Comparison of ENCODE assay signal across 9 cellular contexts in genomic region chr17:2259769-2260536, GRCh38. TPM values are rescaled to one million over a fixed set of nuclear protein-coding genes. Genes with fewer than 3 reads are reported as not detected.
DNase-seq lines count a peak whose midpoint lies in the region; ATAC-seq, FAIRE-seq and TF ChIP-seq lines count a peak whose summit lies in the region.
"Had no signal": no experiment of that assay in that cellular context is flagged by ENCODE, and none has a peak within 500 bp of the region (broad histone marks: within the 10 kb centered on the region; RNA-seq: fewer than 3 reads in every experiment).

No MANE protein-coding gene starts in this region.

- no peak overlapping the region for H3K9ac ChIP-seq in HepG2 (ENCODE audit: insufficient read depth, low read depth, low read length)

- peaks cover 12 to 69% (median 43%) of the 10 kb centered on the region in 6 donors for H3K4me1 ChIP-seq in spleen
- H3K4me1 ChIP-seq in HepG2 (ENCODE audit: insufficient read depth, low read length), result no peaks in the 10 kb centered on the region

- BruUV-seq in HepG2 (replicated peaks; lab: Mats Ljungman, UMichigan), result no TSS peak

- H3K36me3 ChIP-seq in spleen (peaks cover 0 to 56% (median 0%) of the 10 kb centered on the region in 6 donors), HepG2 (replicated peaks in 1 of 2; ENCODE audit: control insufficient read depth in 1 of 2, insufficient read depth in 2 of 2, low read length in 2 of 2) (peaks cover 3 to 15% of the 10 kb centered on the region in 2 experiments; a peak in 2 of 5 replicates)

- no peak for FAIRE-seq in HepG2 (lab: Jason Lieb, UNC)
- FAIRE-seq: A549 had no signal

- no peaks in the 10 kb centered on the region for H3K79me2 ChIP-seq in HepG2 (ENCODE audit: insufficient read depth, low read length)

- H3K27ac ChIP-seq in spleen (peak overlapping the region; percentile 15 to 81 (median 60)), HepG2 (ENCODE audit: extremely low read length, insufficient read depth, low read length) (no peak overlapping the region)
- H3K27ac ChIP-seq: A549 had no signal

- H3K4me2 ChIP-seq in HepG2 (ENCODE audit: low read depth, low read length), result no peak overlapping the region
- H3K4me2 ChIP-seq: A549 had no signal

- 42 to 56% (median 46%) methylated on average over 8 of the region's 8 CpGs for WGBS in spleen, 5 donors
- WGBS in HepG2 (ENCODE audit: low lambda C conversion rate), result 97% methylated on average over 8 of the region's 8 CpGs

- no peaks in the 10 kb centered on the region for H4K20me1 ChIP-seq in HepG2 (ENCODE audit: insufficient read depth, low read length)

- CTCF ChIA-PET in HepG2 (lab: Yijun Ruan, JAX; ENCODE audit: low intra/inter-chr PET ratio, low total read pairs), result no interaction called here

- no peak for TF ChIP-seq RAD21 in HepG2 (CRISPR knock-in tag; IDR thresholded peaks at IDR 0.05)

- no peaks in the 10 kb centered on the region for H3K27me3 ChIP-seq in spleen (replicated peaks in 1 of 7)
- no peaks in the 10 kb centered on the region for H3K27me3 ChIP-seq in HepG2 (ENCODE audit: control insufficient read depth in 1 of 2, insufficient read depth in 2 of 2, low read length in 2 of 2)

- TF ChIP-seq EP300 in HepG2 (IDR thresholded peaks at IDR 0.05; ENCODE audit: low read depth in 2 of 2, low read length in 2 of 2) (no peak), HepG2 (CRISPR knock-in tag; IDR thresholded peaks at IDR 0.05; ENCODE audit: borderline replicate concordance) (no peak)

- TF ChIP-seq POLR2A in NB4 (IDR thresholded peaks at IDR 0.05; ENCODE audit: extremely low read depth, insufficient read length) (no peak), spleen (IDR thresholded peaks at IDR 0.05) (no peak), HepG2 (IDR thresholded peaks at IDR 0.05; ENCODE audit: insufficient read depth in 1 of 2, low read depth in 2 of 2, low read length in 2 of 2) (no peak), erythroblast (IDR thresholded peaks at IDR 0.05; ENCODE audit: low read length) (no peak)

- ATAC-seq in HepG2, result no peak
- ATAC-seq: A549 had no signal

- in situ Hi-C loops in HepG2 (cut with HindIII; ENCODE audit: extremely low pct_ligation_motif_present, low pct_unique_long_range_greater_than_20kb), result no loop called here

- H2AFZ ChIP-seq in HepG2 (ENCODE audit: low read length), result no peak overlapping the region

- no peaks in the 10 kb centered on the region for H3K9me3 ChIP-seq in spleen
- H3K9me3 ChIP-seq in HepG2 (ENCODE audit: low read length), result no peaks in the 10 kb centered on the region
- H3K9me3 ChIP-seq: A549 had no signal

- POLR2A ChIA-PET in HepG2 (lab: Yijun Ruan, JAX), result no interaction called here

- H3K4me3 ChIP-seq in NB4 (ENCODE audit: low read depth, low read length), result no peak overlapping the region
- H3K4me3 ChIP-seq in spleen, result no peak overlapping the region
- H3K4me3 ChIP-seq in HepG2 (replicated peaks in 1 of 3; ENCODE audit: insufficient read depth in 1 of 3, low read depth in 2 of 3, low read length in 3 of 3), result no peak overlapping the region
- H3K4me3 ChIP-seq: A549 had no signal

- peak; percentile 37 for DNase-seq in NK-92 treated with Interleukin-12 subunit alpha and Interleukin-12 subunit beta, amount 100 ng/mL, for 24 hours (lab: John Stamatoyannopoulos, UW)
- DNase-seq in NK-92 (lab: John Stamatoyannopoulos, UW; ENCODE audit: unreplicated experiment), result no peak
- peak; percentile 7 for DNase-seq in NB4 (ENCODE audit: low read depth)
- DNase-seq in activated naive CD4-positive, alpha-beta T cell treated with anti-CD3 and anti-CD28 coated beads, Interleukin-2, amount 50 U/mL, for 16 hours, result peak; percentile 69
- no peak for DNase-seq in spleen
- DNase-seq in HepG2 (ENCODE audit: low spot score), result no peak
- DNase-seq in erythroblast (lab: John Stamatoyannopoulos, UW), result no peak
- no peak for DNase-seq in NCI-H774 (lab: John Stamatoyannopoulos, UW)

- intact Hi-C loops in spleen (cut with DNase I; ENCODE audit: low total_unique reads), result no loop called here
- intact Hi-C loops in HepG2 (cut with micrococcal nuclease; ENCODE audit: unreplicated experiment), result no loop called here

- TF ChIP-seq CTCF in NB4 (IDR thresholded peaks at IDR 0.05; ENCODE audit: low read depth, low read length), result no peak
- TF ChIP-seq CTCF in spleen (IDR thresholded peaks at IDR 0.05 in 8 of 11, conservative IDR thresholded peaks at IDR 0.05 in 3 of 11), result no peak
- TF ChIP-seq CTCF in HepG2 (CRISPR knock-in tag; IDR thresholded peaks at IDR 0.05), result no peak

TF ChIP-seq in HepG2, 621 proteins besides CTCF, POLR2A, EP300 and RAD21 (continues in another document):
- TF ChIP-seq KLF15 (CRISPR knock-in tag; IDR thresholded peaks at IDR 0.05; ENCODE audit: borderline replicate concordance), result no peak
- no peak for TF ChIP-seq ZNF766 (CRISPR knock-in tag; IDR thresholded peaks at IDR 0.05; ENCODE audit: borderline replicate concordance)
- no peak for TF ChIP-seq NFIB (CRISPR knock-in tag; IDR thresholded peaks at IDR 0.05; ENCODE audit: borderline replicate concordance)

RNA-seq across cellular contexts. Expression of gene SMG6, which starts 43.6 kb away (rescaled TPM):
- total RNA-seq in spleen (10 to 100 TPM; 20.1 to 44.2 (median 34.1) TPM), HepG2 (2016; rRNA removed; fragmentation: Illumina TruSeq; extraction: Trizol) (14.6 and 15.4 TPM in 2 replicates)
- polyA plus RNA-seq in spleen (10 to 100 TPM in 2 of 3 donors, 1 to 10 TPM in 1; 9.7 to 14.3 (median 12.1) TPM), HepG2 (2011; rRNA removed) (4.6 and 5.8 TPM in 2 replicates)
- total RNA-seq in HepG2 (2016; cell fraction: cytosol; rRNA removed; fragmentation: Illumina TruSeq; extraction: Trizol; ENCODE audit: low read depth), result 2.2 and 3.5 TPM in 2 replicates
- total RNA-seq in HepG2 (2016; cell fraction: insoluble cytoplasmic fraction; rRNA removed; fragmentation: Illumina TruSeq; extraction: Trizol), result 11.0 and 14.8 TPM in 2 replicates
- total RNA-seq in HepG2 (2016; cell fraction: membrane; rRNA removed; fragmentation: Illumina TruSeq; extraction: Trizol), result 6.6 and 7.0 TPM in 2 replicates
- total RNA-seq in HepG2 (2016; cell fraction: nucleus; rRNA removed; fragmentation: Illumina TruSeq; extraction: Trizol), result 13.5 and 16.7 TPM in 2 replicates
- 4.1 and 4.8 TPM in 2 replicates for polyA plus RNA-seq in HepG2 (2011; cell fraction: cytosol; rRNA removed)
- polyA plus RNA-seq in HepG2 (2011; cell fraction: nucleus; rRNA removed), result 16.8 and 17.7 TPM in 2 replicates
- polyA plus RNA-seq in HepG2 (2012), result 9.1 and 10.3 TPM in 2 replicates
- polyA plus RNA-seq in HepG2 (2016; cell fraction: cytosol; fragmentation: Illumina TruSeq; extraction: Trizol; ENCODE audit: low read depth), result 2.3 and 2.7 TPM in 2 replicates
- 14.7 and 21.4 TPM in 2 replicates for polyA plus RNA-seq in HepG2 (2016; cell fraction: insoluble cytoplasmic fraction; fragmentation: Illumina TruSeq; extraction: Trizol; ENCODE audit: low read depth)
- 6.2 and 6.9 TPM in 2 replicates for polyA plus RNA-seq in HepG2 (2016; cell fraction: membrane; fragmentation: Illumina TruSeq; extraction: Trizol; ENCODE audit: low read depth)
- 18.3 and 27.9 TPM in 2 replicates for polyA plus RNA-seq in HepG2 (2016; cell fraction: nucleus; fragmentation: Illumina TruSeq; extraction: Trizol; ENCODE audit: insufficient read depth, low read depth)
- polyA minus RNA-seq in HepG2 (2011; rRNA and poly(A)+ RNA removed; ENCODE audit: low replicate concordance), result 14.2 and 22.5 TPM in 2 replicates
- 4.9 and 7.2 TPM in 2 replicates for polyA minus RNA-seq in HepG2 (2011; cell fraction: cytosol; rRNA and poly(A)+ RNA removed)
- 12.0 and 15.0 TPM in 2 replicates for polyA minus RNA-seq in HepG2 (2011; cell fraction: nucleus; rRNA and poly(A)+ RNA removed)

RNA-seq across cellular contexts. Expression of gene SRR, which starts 43.8 kb away (rescaled TPM):
- total RNA-seq in spleen, result 10 to 100 TPM in 2 of 7 donors, 1 to 10 TPM in 5; 4.0 to 16.2 (median 8.3) TPM
- polyA plus RNA-seq in spleen, result 1 to 10 TPM; 3.5 to 5.7 (median 4.5) TPM
- total RNA-seq in HepG2 (2016; rRNA removed; fragmentation: Illumina TruSeq; extraction: Trizol), result 3.6 and 8.5 TPM in 2 replicates
- 1.7 and 4.0 TPM in 2 replicates for total RNA-seq in HepG2 (2016; cell fraction: cytosol; rRNA removed; fragmentation: Illumina TruSeq; extraction: Trizol; ENCODE audit: low read depth)
- total RNA-seq in HepG2 (2016; cell fraction: insoluble cytoplasmic fraction; rRNA removed; fragmentation: Illumina TruSeq; extraction: Trizol), result 5.4 and 6.1 TPM in 2 replicates
- 1.9 and 2.4 TPM in 2 replicates for total RNA-seq in HepG2 (2016; cell fraction: membrane; rRNA removed; fragmentation: Illumina TruSeq; extraction: Trizol)
- 2.2 and 2.6 TPM in 2 replicates for total RNA-seq in HepG2 (2016; cell fraction: nucleus; rRNA removed; fragmentation: Illumina TruSeq; extraction: Trizol)
- 6.3 and 7.8 TPM in 2 replicates for polyA plus RNA-seq in HepG2 (2011; rRNA removed)
- polyA plus RNA-seq in HepG2 (2011; cell fraction: cytosol; rRNA removed), result 4.6 and 6.7 TPM in 2 replicates
- polyA plus RNA-seq in HepG2 (2011; cell fraction: nucleus; rRNA removed), result 0.76 and 1.3 TPM in 2 replicates
- 6.7 and 10.7 TPM in 2 replicates for polyA plus RNA-seq in HepG2 (2012)
- 1.5 and 2.2 TPM in 2 replicates for polyA plus RNA-seq in HepG2 (2016; cell fraction: cytosol; fragmentation: Illumina TruSeq; extraction: Trizol; ENCODE audit: low read depth)
- polyA plus RNA-seq in HepG2 (2016; cell fraction: insoluble cytoplasmic fraction; fragmentation: Illumina TruSeq; extraction: Trizol; ENCODE audit: low read depth), result 5.5 and 6.6 TPM in 2 replicates
- polyA plus RNA-seq in HepG2 (2016; cell fraction: membrane; fragmentation: Illumina TruSeq; extraction: Trizol; ENCODE audit: low read depth), result 1.6 and 2.8 TPM in 2 replicates
- 2.5 and 4.3 TPM in 2 replicates for polyA plus RNA-seq in HepG2 (2016; cell fraction: nucleus; fragmentation: Illumina TruSeq; extraction: Trizol; ENCODE audit: insufficient read depth, low read depth)
- polyA minus RNA-seq in HepG2 (2011; rRNA and poly(A)+ RNA removed; ENCODE audit: low replicate concordance), result 3.6 and 8.4 TPM in 2 replicates
- polyA minus RNA-seq in HepG2 (2011; cell fraction: cytosol; rRNA and poly(A)+ RNA removed), result 4.0 and 4.8 TPM in 2 replicates
- 2.6 and 2.7 TPM in 2 replicates for polyA minus RNA-seq in HepG2 (2011; cell fraction: nucleus; rRNA and poly(A)+ RNA removed)

Comparison
In these comparisons a context has a peak if more than half of its experiments do, and no peak if none do; other contexts are left out.
1. DNase-seq: peak in NK-92 treated with Interleukin-12 subunit alpha and Interleukin-12 subunit beta, amount 100 ng/mL, for 24 hours (single experiment), NB4 (single experiment) and activated naive CD4-positive, alpha-beta T cell treated with anti-CD3 and anti-CD28 coated beads, Interleukin-2, amount 50 U/mL, for 16 hours (single experiment); none in NK-92 (single experiment), spleen (single experiment), HepG2 (single experiment), erythroblast (0 of 2) and NCI-H774 (single experiment).